Comparison of ENCODE assay signal across 12 cellular contexts in genomic region chr1:35932941-35933340, GRCh38. TPM values are rescaled to one million over a fixed set of nuclear protein-coding genes. Genes with fewer than 3 reads are reported as not detected.
DNase-seq lines count a peak whose midpoint lies in the region; ATAC-seq and TF ChIP-seq lines count a peak whose summit lies in the region.
"Had no signal": no experiment of that assay in that cellular context is flagged by ENCODE, and none has a peak within 500 bp of the region (broad histone marks: within the 10 kb centered on the region; RNA-seq: fewer than 3 reads in every experiment).

No MANE protein-coding gene starts in this region.

- TF ChIP-seq CTCF in OCI-LY3 (IDR thresholded peaks at IDR 0.05; ENCODE audit: low read depth, low read length) (no peak), upper lobe of right lung (IDR thresholded peaks at IDR 0.05) (no peak)

- H3K27ac ChIP-seq in OCI-LY3 (ENCODE audit: low read length) (no peak overlapping the region), upper lobe of right lung (no peak overlapping the region)

- no peak overlapping the region for H3K27ac Mint-ChIP-seq in activated naive CD4-positive, alpha-beta T cell treated with anti-CD3 and anti-CD28 coated beads, Interleukin-2, amount 10 ng/mL, durations not matched to agents 7 days and 5 days
- peak overlapping the region in 1 of 2 donors; percentile 99 for H3K27ac Mint-ChIP-seq in effector memory CD8-positive, alpha-beta T cell
- peak overlapping the region; percentile 16 for H3K27ac Mint-ChIP-seq in stimulated activated effector memory CD8-positive, alpha-beta T cell treated with anti-CD3 and anti-CD28 coated beads, Interleukin-12 subunit alpha, Interleukin-12 subunit beta, amount 100 ng/mL, for 72 hours

- H3K4me1 Mint-ChIP-seq in activated naive CD4-positive, alpha-beta T cell treated with anti-CD3 and anti-CD28 coated beads, Interleukin-2, amount 10 ng/mL, durations not matched to agents 7 days and 5 days: peaks cover 34% of the 10 kb centered on the region
- H3K4me1 Mint-ChIP-seq in effector memory CD8-positive, alpha-beta T cell (ENCODE audit: low read depth in 2 of 2): peaks cover 18 to 35% of the 10 kb centered on the region in 2 donors
- H3K4me1 Mint-ChIP-seq in stimulated activated effector memory CD8-positive, alpha-beta T cell treated with anti-CD3 and anti-CD28 coated beads, Interleukin-12 subunit alpha, Interleukin-12 subunit beta, amount 100 ng/mL, for 72 hours: peaks cover 31% of the 10 kb centered on the region

- peak overlapping the region; percentile 99 for H3K4me2 ChIP-seq in OCI-LY3 (ENCODE audit: low read length)

- peaks cover 17% of the 10 kb centered on the region for H4K20me1 ChIP-seq in OCI-LY3 (ENCODE audit: insufficient read depth, low read length)

- no peaks in the 10 kb centered on the region for H3K27me3 Mint-ChIP-seq in activated naive CD4-positive, alpha-beta T cell treated with anti-CD3 and anti-CD28 coated beads, Interleukin-2, amount 10 ng/mL, durations not matched to agents 7 days and 5 days
- H3K27me3 Mint-ChIP-seq in effector memory CD8-positive, alpha-beta T cell: no peaks in the 10 kb centered on the region

- peak overlapping the region; percentile 84 for H3K4me3 ChIP-seq in OCI-LY3 (ENCODE audit: low read length)
- H3K4me3 ChIP-seq in upper lobe of right lung: no peak overlapping the region

- DNase-seq in activated naive CD4-positive, alpha-beta T cell treated with anti-CD3 and anti-CD28 coated beads, Interleukin-2, amount 10 ng/mL, durations not matched to agents 7 days and 5 days: no peak
- DNase-seq in activated naive CD4-positive, alpha-beta T cell treated with anti-CD3 and anti-CD28 coated beads, Interleukin-2, amount 50 U/mL, for 16 hours: no peak
- DNase-seq in effector memory CD8-positive, alpha-beta T cell: no peak
- no peak for DNase-seq in stimulated activated effector memory CD8-positive, alpha-beta T cell treated with anti-CD3 and anti-CD28 coated beads, Interleukin-12 subunit alpha, Interleukin-12 subunit beta, amount 100 ng/mL, for 72 hours (ENCODE audit: low spot score in 2 of 2)
- DNase-seq in HPDE6-E6E7 (ENCODE audit: extremely low spot score) (no peak), amniotic stem cell (lab: John Stamatoyannopoulos, UW) (no peak), upper lobe of right lung (no peak)
- DNase-seq: NCI-H1436 treated with DMSO at 0.1 percent for 48 hours; NK-92 treated with Interleukin-12 subunit alpha and Interleukin-12 subunit beta, amount 100 ng/mL, for 24 hours; T-helper 9 cell had no signal

- CTCF ChIA-PET in activated naive CD4-positive, alpha-beta T cell treated with anti-CD3 and anti-CD28 coated beads, Interleukin-2, amount 10 ng/mL, durations not matched to agents 7 days and 5 days (lab: Charles Lee): no interaction called here

- intact Hi-C loops in upper lobe of right lung (cut with DNase I): no loop called here

- H3K36me3 Mint-ChIP-seq in activated naive CD4-positive, alpha-beta T cell treated with anti-CD3 and anti-CD28 coated beads, Interleukin-2, amount 10 ng/mL, durations not matched to agents 7 days and 5 days: peaks cover 2% of the 10 kb centered on the region
- peaks cover 11% of the 10 kb centered on the region for H3K36me3 Mint-ChIP-seq in effector memory CD8-positive, alpha-beta T cell (ENCODE audit: insufficient read depth)
- peaks cover 11% of the 10 kb centered on the region for H3K36me3 Mint-ChIP-seq in stimulated activated effector memory CD8-positive, alpha-beta T cell treated with anti-CD3 and anti-CD28 coated beads, Interleukin-12 subunit alpha, Interleukin-12 subunit beta, amount 100 ng/mL, for 72 hours

- H3K4me3 Mint-ChIP-seq in activated naive CD4-positive, alpha-beta T cell treated with anti-CD3 and anti-CD28 coated beads, Interleukin-2, amount 10 ng/mL, durations not matched to agents 7 days and 5 days: peak overlapping the region; percentile 90
- peak overlapping the region; percentile 86 to 93 for H3K4me3 Mint-ChIP-seq in effector memory CD8-positive, alpha-beta T cell
- peak overlapping the region; percentile 87 for H3K4me3 Mint-ChIP-seq in stimulated activated effector memory CD8-positive, alpha-beta T cell treated with anti-CD3 and anti-CD28 coated beads, Interleukin-12 subunit alpha, Interleukin-12 subunit beta, amount 100 ng/mL, for 72 hours

- peaks cover 73% of the 10 kb centered on the region for H3K79me2 ChIP-seq in OCI-LY3 (ENCODE audit: low read length)

- no peak for ATAC-seq in effector memory CD8-positive, alpha-beta T cell (replicated peaks)
- no peak for ATAC-seq in stimulated activated effector memory CD8-positive, alpha-beta T cell treated with anti-CD3 and anti-CD28 coated beads, Interleukin-12 subunit alpha, Interleukin-12 subunit beta, amount 100 ng/mL, for 72 hours
- ATAC-seq in upper lobe of right lung: no peak

- H2AFZ ChIP-seq in OCI-LY3 (ENCODE audit: low read depth, low read length): no peak overlapping the region

- no peaks in the 10 kb centered on the region for H3K9me3 Mint-ChIP-seq in activated naive CD4-positive, alpha-beta T cell treated with anti-CD3 and anti-CD28 coated beads, Interleukin-2, amount 10 ng/mL, durations not matched to agents 7 days and 5 days
- H3K9me3 Mint-ChIP-seq in effector memory CD8-positive, alpha-beta T cell: no peaks in the 10 kb centered on the region
- H3K9me3 Mint-ChIP-seq in stimulated activated effector memory CD8-positive, alpha-beta T cell treated with anti-CD3 and anti-CD28 coated beads, Interleukin-12 subunit alpha, Interleukin-12 subunit beta, amount 100 ng/mL, for 72 hours: no peaks in the 10 kb centered on the region

- no peak overlapping the region for H3K9ac ChIP-seq in OCI-LY3 (ENCODE audit: low read length)

- no peaks in the 10 kb centered on the region for H3K27me3 ChIP-seq in OCI-LY3 (ENCODE audit: low read depth, low read length)
- no peaks in the 10 kb centered on the region for H3K27me3 ChIP-seq in upper lobe of right lung

- H3K4me1 ChIP-seq in OCI-LY3 (ENCODE audit: low read length) (peaks cover 23% of the 10 kb centered on the region), upper lobe of right lung (peaks cover 26% of the 10 kb centered on the region)

- H3K36me3 ChIP-seq in OCI-LY3 (replicated peaks; ENCODE audit: low read depth, low read length) (no peaks in the 10 kb centered on the region), upper lobe of right lung (no peaks in the 10 kb centered on the region)
- H3K36me3 ChIP-seq: HAP-1 had no signal

- no peaks in the 10 kb centered on the region for H3K9me3 ChIP-seq in OCI-LY3 (ENCODE audit: insufficient read depth, low read length)
- H3K9me3 ChIP-seq in upper lobe of right lung: no peaks in the 10 kb centered on the region
- H3K9me3 ChIP-seq: HAP-1 had no signal

RNA-seq across cellular contexts. Expression of gene AGO3, which starts 2.0 kb away (rescaled TPM):
- 34.1 TPM for total RNA-seq in upper lobe of right lung

RNA-seq across cellular contexts. Expression of gene AGO1, which starts 49.9 kb away (rescaled TPM):
- 27.7 TPM for total RNA-seq in upper lobe of right lung
